ENCODE assay signal across 1 cellular context in genomic region chr14:66649515-66649914, GRCh38.
TF ChIP-seq lines count a peak whose summit lies in the region.

No MANE protein-coding gene starts in this region.

TF ChIP-seq in GM23338, 12 proteins besides CTCF, POLR2A, EP300 and RAD21 (continued from another document):
- no peak for TF ChIP-seq REST (IDR thresholded peaks at IDR 0.05; ENCODE audit: unreplicated experiment)
- no peak for TF ChIP-seq ZNF331 (CRISPR knock-in tag; IDR thresholded peaks at IDR 0.05; ENCODE audit: low read depth)
- no peak for TF ChIP-seq NANOG (IDR thresholded peaks at IDR 0.05; ENCODE audit: borderline replicate concordance)
- no peak for TF ChIP-seq EZH2phosphoT487 (IDR thresholded peaks at IDR 0.05; ENCODE audit: unreplicated experiment)
- TF ChIP-seq, protein P1, sequence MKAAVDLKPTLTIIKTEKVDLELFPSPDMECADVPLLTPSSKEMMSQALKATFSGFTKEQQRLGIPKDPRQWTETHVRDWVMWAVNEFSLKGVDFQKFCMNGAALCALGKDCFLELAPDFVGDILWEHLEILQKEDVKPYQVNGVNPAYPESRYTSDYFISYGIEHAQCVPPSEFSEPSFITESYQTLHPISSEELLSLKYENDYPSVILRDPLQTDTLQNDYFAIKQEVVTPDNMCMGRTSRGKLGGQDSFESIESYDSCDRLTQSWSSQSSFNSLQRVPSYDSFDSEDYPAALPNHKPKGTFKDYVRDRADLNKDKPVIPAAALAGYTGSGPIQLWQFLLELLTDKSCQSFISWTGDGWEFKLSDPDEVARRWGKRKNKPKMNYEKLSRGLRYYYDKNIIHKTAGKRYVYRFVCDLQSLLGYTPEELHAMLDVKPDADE (IDR thresholded peaks at IDR 0.05) = no peak
- no peak for TF ChIP-seq STAT1 (IDR thresholded peaks at IDR 0.05; ENCODE audit: unreplicated experiment)
